In the genomic region with DNA sequence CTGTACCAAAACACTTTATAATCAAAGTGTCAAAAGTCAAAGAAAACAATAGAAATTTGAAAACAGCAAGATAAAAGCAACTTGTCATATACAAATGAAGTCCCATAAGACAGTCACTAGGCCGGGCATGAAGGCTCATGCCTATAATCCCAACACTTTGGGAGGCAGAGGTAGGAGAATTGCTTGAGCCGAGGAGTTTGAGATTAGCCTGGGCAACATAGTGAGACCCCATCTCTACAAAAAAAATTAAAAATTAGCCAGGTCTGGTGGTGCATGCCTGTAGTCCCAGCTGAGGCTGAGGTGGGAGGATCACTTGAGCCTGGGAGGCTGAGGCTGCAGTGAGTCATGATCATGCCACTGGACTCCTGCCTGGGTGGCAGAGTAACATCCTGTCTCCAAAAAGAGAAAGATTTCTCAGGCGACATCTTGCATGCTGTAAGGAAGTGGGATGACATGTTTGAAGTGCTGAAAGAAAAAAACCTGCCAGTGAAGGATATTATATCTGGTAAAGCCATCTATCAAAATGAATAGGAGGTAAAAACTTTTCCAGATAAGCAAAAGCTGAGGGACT, we compare ENCODE assay signal across 17 cellular contexts.
A peak's percentile ranks its signal among the peaks of the same experiment; 100 is the strongest.
DNase-seq lines count a peak whose midpoint lies in the region; ATAC-seq, FAIRE-seq and TF ChIP-seq lines count a peak whose summit lies in the region.
"Had no signal": no experiment of that assay in that cellular context is flagged by ENCODE, and none has a peak within 500 bp of the region (broad histone marks: within the 10 kb centered on the region; RNA-seq: fewer than 3 reads in every experiment).

No MANE protein-coding gene starts in this region.

- no peaks in the 10 kb centered on the region for H3K27me3 ChIP-seq in MG63
- H3K27me3 ChIP-seq in bronchial epithelial cell (ENCODE audit: control insufficient read depth, insufficient read depth, low read length), result no peaks in the 10 kb centered on the region
- H3K27me3 ChIP-seq: suprapubic skin had no signal

- no peak for TF ChIP-seq CTCF in bronchial epithelial cell (IDR thresholded peaks at IDR 0.05; ENCODE audit: insufficient read depth, low read length, severe bottlenecking)

- H3K4me3 ChIP-seq in MG63 (no peak overlapping the region), bronchial epithelial cell (ENCODE audit: low read depth, low read length) (no peak overlapping the region)
- H3K4me3 ChIP-seq: lung, smooth muscle cell, suprapubic skin had no signal

- FAIRE-seq in bronchial epithelial cell (lab: Jason Lieb, UNC), result no peak
- FAIRE-seq: frontal cortex had no signal

- no peak for ATAC-seq in GM18907 (IDR thresholded peaks at IDR 0.05; ENCODE audit: unreplicated experiment)
- ATAC-seq: naive thymus-derived CD8-positive, alpha-beta T cell had no signal

- peaks cover 2% of the 10 kb centered on the region for H3K9me3 ChIP-seq in MG63
- H3K9me3 ChIP-seq: suprapubic skin had no signal

- DNase-seq in ELR (ENCODE audit: low read depth), result peak; percentile 68
- peak; percentile 50 for DNase-seq in MG63
- peak; percentile 13 for DNase-seq in bronchial epithelial cell (ENCODE audit: low read depth)
- peak; percentile 48 for DNase-seq in kidney tubule cell (ENCODE audit: low spot score)
- DNase-seq in activated CD8-positive, alpha-beta memory T cell treated with anti-CD3 and anti-CD28 coated beads, Interleukin-2, amount 50 U/mL, for 48 hours, result no peak
- no peak for DNase-seq in NCI-H1417 (lab: John Stamatoyannopoulos, UW)
- no peak for DNase-seq in NCI-H1417 treated with DMSO at 0.1 percent for 48 hours (lab: John Stamatoyannopoulos, UW)
- DNase-seq: AML-193; effector memory CD4-positive, alpha-beta T cell; KBM-7; naive thymus-derived CD8-positive, alpha-beta T cell; NCI-H1436 had no signal

- H3K36me3 ChIP-seq in MG63 (peaks cover 23% of the 10 kb centered on the region), bronchial epithelial cell (ENCODE audit: control insufficient read depth, insufficient read depth, low read length) (no peaks in the 10 kb centered on the region)
- H3K36me3 ChIP-seq: suprapubic skin had no signal

Comparison
In these comparisons a context has a peak if more than half of its experiments do, and no peak if none do; other contexts are left out.
1. DNase-seq: peak in ELR (single experiment), MG63 (single experiment), bronchial epithelial cell (single experiment) and kidney tubule cell (single experiment); none in activated CD8-positive, alpha-beta memory T cell treated with anti-CD3 and anti-CD28 coated beads, Interleukin-2, amount 50 U/mL, for 48 hours (single experiment), NCI-H1417 (0 of 3) and NCI-H1417 treated with DMSO at 0.1 percent for 48 hours (single experiment).